8 cellular contexts compared by ENCODE assay signal in genomic region chr11:20609727-20610707, GRCh38. TPM values are rescaled to one million over a fixed set of nuclear protein-coding genes. Genes with fewer than 3 reads are reported as not detected.
DNase-seq lines count a peak whose midpoint lies in the region; ATAC-seq and TF ChIP-seq lines count a peak whose summit lies in the region.

No MANE protein-coding gene starts in this region.

- ATAC-seq in GM19463 (IDR thresholded peaks at IDR 0.05; ENCODE audit: unreplicated experiment) (peak; percentile 98), HG03521 (IDR thresholded peaks at IDR 0.05; ENCODE audit: unreplicated experiment) (peak; percentile 97)

- no peaks in the 10 kb centered on the region for H3K9me3 Mint-ChIP-seq in activated CD4-positive, alpha-beta memory T cell treated with anti-CD3 and anti-CD28 coated beads for 36 hours
- H3K9me3 Mint-ChIP-seq in mesothelial cell of epicardium, result no peaks in the 10 kb centered on the region

- peak; percentile 82 for DNase-seq in COR-L47 (lab: John Stamatoyannopoulos, UW)
- DNase-seq in NCI-H69 (lab: John Stamatoyannopoulos, UW), result peak; percentile 96
- peak; percentile 76 for DNase-seq in activated CD4-positive, alpha-beta memory T cell treated with anti-CD3 and anti-CD28 coated beads for 36 hours
- peak in 2 of 3 donors; percentile 2 to 4 for DNase-seq in effector memory CD4-positive, alpha-beta T cell
- DNase-seq in mesothelial cell of epicardium (ENCODE audit: low spot score in 2 of 2, unreplicated experiment in 2 of 2), result peak; percentile 67 to 91
- DNase-seq in stimulated activated CD8-positive, alpha-beta memory T cell treated with anti-CD3 and anti-CD28 coated beads, Interleukin-7, amount 100 ng/mL, for 48 hours (ENCODE audit: extremely low read depth in 1 of 2, low read depth in 1 of 2), result peak; percentile 37 to 39

- H3K27me3 ChIP-seq in effector memory CD4-positive, alpha-beta T cell (replicated peaks; ENCODE audit: control insufficient read depth, insufficient read depth, low read length, poor library complexity, severe bottlenecking), result peaks cover 25% of the 10 kb centered on the region

- H3K36me3 ChIP-seq in effector memory CD4-positive, alpha-beta T cell (ENCODE audit: control insufficient read depth, insufficient read depth, low read length), result no peaks in the 10 kb centered on the region

- H3K4me1 ChIP-seq in effector memory CD4-positive, alpha-beta T cell (ENCODE audit: control insufficient read depth, insufficient read depth, low read length, poor library complexity, severe bottlenecking), result peaks cover 4% of the 10 kb centered on the region

- no peaks in the 10 kb centered on the region for H3K9me3 ChIP-seq in effector memory CD4-positive, alpha-beta T cell (ENCODE audit: control insufficient read depth, low read length)

- H3K27ac ChIP-seq in effector memory CD4-positive, alpha-beta T cell (ENCODE audit: insufficient read depth, low read length, poor library complexity, severe bottlenecking), result no peak overlapping the region

- peaks cover 67% of the 10 kb centered on the region for H3K27me3 Mint-ChIP-seq in activated CD4-positive, alpha-beta memory T cell treated with anti-CD3 and anti-CD28 coated beads for 36 hours
- H3K27me3 Mint-ChIP-seq in mesothelial cell of epicardium (ENCODE audit: low read depth), result peaks cover 88% of the 10 kb centered on the region

- peak; percentile 93 for TF ChIP-seq CTCF in mesothelial cell of epicardium (IDR thresholded peaks at IDR 0.05; ENCODE audit: unreplicated experiment)

- POLR2A ChIA-PET in activated CD4-positive, alpha-beta memory T cell treated with anti-CD3 and anti-CD28 coated beads for 36 hours (lab: Charles Lee), result no interaction called here

- intact Hi-C loops in activated CD4-positive, alpha-beta memory T cell treated with anti-CD3 and anti-CD28 coated beads for 36 hours (cut with micrococcal nuclease), result loop anchor here (1.0 to 2.0 kb wide), 3 partner anchors 213 to 482 kb away; partner anchors contain the start of gene PRMT3

- peaks cover 7% of the 10 kb centered on the region for H3K4me1 Mint-ChIP-seq in activated CD4-positive, alpha-beta memory T cell treated with anti-CD3 and anti-CD28 coated beads for 36 hours (ENCODE audit: low read depth)
- H3K4me1 Mint-ChIP-seq in mesothelial cell of epicardium, result peaks cover 6% of the 10 kb centered on the region

- H3K4me3 Mint-ChIP-seq in activated CD4-positive, alpha-beta memory T cell treated with anti-CD3 and anti-CD28 coated beads for 36 hours, result peak overlapping the region; percentile 40
- peak overlapping the region; percentile 40 for H3K4me3 Mint-ChIP-seq in mesothelial cell of epicardium

- H3K4me3 ChIP-seq in effector memory CD4-positive, alpha-beta T cell (ENCODE audit: insufficient read depth, low read depth, low read length, poor library complexity, severe bottlenecking), result no peak overlapping the region

- CTCF ChIA-PET in activated CD4-positive, alpha-beta memory T cell treated with anti-CD3 and anti-CD28 coated beads for 36 hours (lab: Charles Lee), result interaction anchor here (0.6 to 3.8 kb wide), 12 partner anchors 10 to 482 kb away, joined by 3 to 22 read pairs (median 4); no protein-coding TSS in a partner anchor

- H3K27ac Mint-ChIP-seq in activated CD4-positive, alpha-beta memory T cell treated with anti-CD3 and anti-CD28 coated beads for 36 hours, result no peak overlapping the region
- no peak overlapping the region for H3K27ac Mint-ChIP-seq in mesothelial cell of epicardium

- H3K36me3 Mint-ChIP-seq in activated CD4-positive, alpha-beta memory T cell treated with anti-CD3 and anti-CD28 coated beads for 36 hours, result no peaks in the 10 kb centered on the region
- H3K36me3 Mint-ChIP-seq in mesothelial cell of epicardium, result no peaks in the 10 kb centered on the region

RNA-seq across cellular contexts. Expression of gene SLC6A5, which starts 10.6 kb away (rescaled TPM):
- not detected for total RNA-seq in activated CD4-positive, alpha-beta memory T cell treated with anti-CD3 and anti-CD28 coated beads for 36 hours
- not detected in 3 replicates for total RNA-seq in mesothelial cell of epicardium

RNA-seq across cellular contexts. Expression of gene NELL1, which starts 59.4 kb away (rescaled TPM):
- not detected for total RNA-seq in activated CD4-positive, alpha-beta memory T cell treated with anti-CD3 and anti-CD28 coated beads for 36 hours
- total RNA-seq in mesothelial cell of epicardium, result 1.7 to 2.8 TPM (median 2.6 TPM) in 3 replicates

Comparison
In these comparisons a context has a peak if more than half of its experiments do, and no peak if none do; other contexts are left out.
1. DNase-seq: peak in every context shown above with its lines; median percentile 96 in NCI-H69; 82 in COR-L47; 79 in mesothelial cell of epicardium; 76 in activated CD4-positive, alpha-beta memory T cell treated with anti-CD3 and anti-CD28 coated beads for 36 hours; 38 in stimulated activated CD8-positive, alpha-beta memory T cell treated with anti-CD3 and anti-CD28 coated beads, Interleukin-7, amount 100 ng/mL, for 48 hours; 3 in effector memory CD4-positive, alpha-beta T cell.